In genomic region chr14:31752867-31753661, GRCh38 we compare ENCODE assay signal across 1 cellular context.
TF ChIP-seq lines count a peak whose summit lies in the region.

No MANE protein-coding gene starts in this region.

TF ChIP-seq in GM12878, 131 proteins besides CTCF, POLR2A, EP300 and RAD21 (continued from another document):
- TF ChIP-seq SPI1 (IDR thresholded peaks at IDR 0.05; ENCODE audit: borderline replicate concordance, insufficient read depth, low read depth, low read length): peak; percentile 25; the same call in 1 of the 2 replicates
- no peak for TF ChIP-seq SMC3 (IDR thresholded peaks at IDR 0.05; ENCODE audit: borderline replicate concordance, low read length)
TF ChIP-seq in GM12878: peak in this region for 2.
